22 cellular contexts compared by ENCODE assay signal in the genomic region with DNA sequence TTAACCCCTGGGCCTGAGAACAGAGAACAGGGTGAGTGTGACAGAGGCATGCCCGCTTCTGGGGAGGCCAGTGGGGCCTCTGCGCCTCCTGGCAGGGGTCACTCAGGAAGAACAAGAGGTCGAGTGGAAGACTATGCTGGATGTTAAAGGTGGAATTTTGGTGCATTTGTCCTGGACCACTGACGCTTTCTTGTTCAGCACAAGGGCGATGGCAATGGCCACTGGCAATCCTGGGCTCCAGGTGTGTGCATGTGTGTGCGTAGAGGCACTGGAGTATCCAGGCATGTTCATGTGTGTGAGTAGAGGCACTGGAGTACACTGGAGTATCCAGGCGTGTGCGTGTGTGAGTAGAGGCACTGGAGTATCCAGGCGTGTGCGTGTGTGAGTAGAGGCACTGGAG. TPM values are rescaled to one million over a fixed set of nuclear protein-coding genes. Genes with fewer than 3 reads are reported as not detected.
"Had no signal": no experiment of that assay in that cellular context is flagged by ENCODE, and none has a peak within 500 bp of the region (broad histone marks: within the 10 kb centered on the region; RNA-seq: fewer than 3 reads in every experiment).

No MANE protein-coding gene starts in this region.

- H3K27ac Mint-ChIP-seq: dendritic cell treated with granulocyte-macrophage colony-stimulating factor and Interleukin-4, amounts not matched to agents 40 ng/mL and 50 ng/mL, for 4 days; immature natural killer cell had no signal

- H3K9me3 Mint-ChIP-seq: dendritic cell treated with granulocyte-macrophage colony-stimulating factor and Interleukin-4, amounts not matched to agents 40 ng/mL and 50 ng/mL, for 4 days; immature natural killer cell; naive thymus-derived CD8-positive, alpha-beta T cell had no signal

- H3K27ac ChIP-seq: breast epithelium, gastrocnemius medialis, heart right ventricle, parathyroid adenoma, tibial artery, uterus, WERI-Rb-1 had no signal

- H3K4me1 ChIP-seq: breast epithelium, gastrocnemius medialis, heart right ventricle, parathyroid adenoma, tibial artery, uterus had no signal

- H3K9ac ChIP-seq: parathyroid adenoma had no signal

- H2AFZ ChIP-seq: parathyroid adenoma had no signal

- H3K4me3 ChIP-seq: breast epithelium, gastrocnemius medialis, heart right ventricle, tibial artery, uterus had no signal

- H3K27me3 ChIP-seq: uterus had no signal

- DNase-seq: activated CD4-positive, alpha-beta T cell treated with anti-CD3 and anti-CD28 coated beads for 1 hour; activated CD4-positive, alpha-beta T cell treated with anti-CD3 and anti-CD28 coated beads, Interleukin-2, amount 50 U/mL, for 4 hours; effector CD8-positive, alpha-beta T cell; gastrocnemius medialis; heart right ventricle; immature natural killer cell; mesendoderm; stimulated activated CD8-positive, alpha-beta memory T cell treated with anti-CD3 and anti-CD28 coated beads, Interleukin-4, amount 100 ng/mL, for 48 hours; stimulated activated naive CD4-positive, alpha-beta T cell treated with Interleukin-2 at 50 U/mL for 16 hours; uterus had no signal

- FAIRE-seq: astrocyte had no signal

- H3K9me3 ChIP-seq: breast epithelium, gastrocnemius medialis, tibial artery, uterus had no signal

- H3K36me3 ChIP-seq: breast epithelium, gastrocnemius medialis, heart right ventricle, tibial artery, uterus, WERI-Rb-1 had no signal

- H3K4me1 Mint-ChIP-seq: immature natural killer cell had no signal

- H3K4me3 Mint-ChIP-seq: dendritic cell treated with granulocyte-macrophage colony-stimulating factor and Interleukin-4, amounts not matched to agents 40 ng/mL and 50 ng/mL, for 4 days; immature natural killer cell; naive thymus-derived CD8-positive, alpha-beta T cell had no signal

- ATAC-seq: gastrocnemius medialis; heart right ventricle; naive thymus-derived CD8-positive, alpha-beta T cell had no signal

- H3K36me3 Mint-ChIP-seq: immature natural killer cell; naive thymus-derived CD8-positive, alpha-beta T cell had no signal

RNA-seq across cellular contexts. Expression of a gene that starts 23.5 kb away (rescaled TPM):
- total RNA-seq: astrocyte; breast epithelium; cerebellum; esophagus mucosa; gastrocnemius medialis; heart right ventricle; lower leg skin; naive thymus-derived CD8-positive, alpha-beta T cell; subcutaneous adipose tissue; uterus had no signal
- polyA plus RNA-seq: adipose tissue; heart right ventricle; immature natural killer cell; naive thymus-derived CD8-positive, alpha-beta T cell had no signal

RNA-seq across cellular contexts. Expression of a gene that starts 33.4 kb away (rescaled TPM):
- total RNA-seq: astrocyte; esophagus mucosa; gastrocnemius medialis; naive thymus-derived CD8-positive, alpha-beta T cell; subcutaneous adipose tissue had no signal
- polyA plus RNA-seq: immature natural killer cell; naive thymus-derived CD8-positive, alpha-beta T cell had no signal

RNA-seq across cellular contexts. Expression of a gene that starts 46.7 kb away (rescaled TPM):
- total RNA-seq: astrocyte; gastrocnemius medialis; heart right ventricle; naive thymus-derived CD8-positive, alpha-beta T cell; subcutaneous adipose tissue; uterus had no signal
- polyA plus RNA-seq: immature natural killer cell had no signal
